ENCODE assay signal across 8 cellular contexts in genomic region chr15:101651753-101652097, GRCh38. TPM values are rescaled to one million over a fixed set of nuclear protein-coding genes. Genes with fewer than 3 reads are reported as not detected.
DNase-seq lines count a peak whose midpoint lies in the region; ATAC-seq, FAIRE-seq and TF ChIP-seq lines count a peak whose summit lies in the region.

No MANE protein-coding gene starts in this region.

- H3K27me3 ChIP-seq in Loucy (ENCODE audit: insufficient read depth, low read length, poor library complexity, severe bottlenecking) (no peaks in the 10 kb centered on the region), smooth muscle cell (ENCODE audit: low read depth) (no peaks in the 10 kb centered on the region)

- ATAC-seq in GM18498 (IDR thresholded peaks at IDR 0.05; ENCODE audit: unreplicated experiment): peak; percentile 52
- peak; percentile 34 for ATAC-seq in GM21825 (IDR thresholded peaks at IDR 0.05; ENCODE audit: unreplicated experiment)

- H3K9me2 ChIP-seq in Loucy (replicated peaks; ENCODE audit: low read depth, low read length): no peaks in the 10 kb centered on the region

- no peaks in the 10 kb centered on the region for H3K9me3 ChIP-seq in Loucy (ENCODE audit: insufficient read depth, low read depth, low read length)
- no peaks in the 10 kb centered on the region for H3K9me3 ChIP-seq in smooth muscle cell (replicated peaks; ENCODE audit: low read depth)

- DNase-seq in smooth muscle cell (lab: John Stamatoyannopoulos, UW; ENCODE audit: unreplicated experiment) (no peak), GM12892 (ENCODE audit: insufficient read length) (no peak)
- DNase-seq in effector CD8-positive, alpha-beta T cell (lab: John Stamatoyannopoulos, UW): no peak

- H2AFZ ChIP-seq in Loucy (ENCODE audit: low read length) (peak overlapping the region; percentile 83), smooth muscle cell (ENCODE audit: low read depth) (peak overlapping the region; percentile 6)

- H3K27ac ChIP-seq in adipose tissue (ENCODE audit: low read depth, low read length): peak overlapping the region; percentile 57
- peak overlapping the region; percentile 89 for H3K27ac ChIP-seq in smooth muscle cell (ENCODE audit: low read depth)

- peaks cover 27% of the 10 kb centered on the region for H3K4me1 ChIP-seq in Loucy (ENCODE audit: insufficient read depth, low read length, poor library complexity, severe bottlenecking)
- peaks cover 14% of the 10 kb centered on the region for H3K4me1 ChIP-seq in smooth muscle cell (ENCODE audit: low read depth)

- TF ChIP-seq CTCF in Loucy (conservative IDR thresholded peaks at IDR 0.05; ENCODE audit: low read length) (no peak), smooth muscle cell (IDR thresholded peaks at IDR 0.05; ENCODE audit: borderline replicate concordance, insufficient read depth, poor library complexity, severe bottlenecking) (no peak)

- H3K4me2 ChIP-seq in Loucy (ENCODE audit: low read depth, low read length, poor library complexity, severe bottlenecking) (peak overlapping the region; percentile 97), smooth muscle cell (peak overlapping the region; percentile 93)

- TF ChIP-seq POLR2A in GM12892 (IDR thresholded peaks at IDR 0.05; ENCODE audit: low read depth, low read length): no peak

- FAIRE-seq in GM12892 (lab: Jason Lieb, UNC): no peak

- H3K4me3 ChIP-seq in Loucy (ENCODE audit: low read length, poor library complexity, severe bottlenecking) (peak overlapping the region; percentile 98), iPS-11a (ENCODE audit: low read depth, low read length) (peak overlapping the region; percentile 84), smooth muscle cell (peak overlapping the region; percentile 79)

- H3F3A ChIP-seq in Loucy (ENCODE audit: low read depth): peaks cover 13% of the 10 kb centered on the region; the same call in 1 of the 2 replicates
- peaks cover 12% of the 10 kb centered on the region for H3F3A ChIP-seq in smooth muscle cell (ENCODE audit: low read depth)

- peaks cover 60% of the 10 kb centered on the region for H3K79me2 ChIP-seq in Loucy (ENCODE audit: insufficient read depth, low read length)
- H3K79me2 ChIP-seq in smooth muscle cell (ENCODE audit: low read depth): peaks cover 42% of the 10 kb centered on the region

- 0 to 1% (median 0%) methylated on average over 28 of the region's 28 CpGs for WGBS in adipose tissue, 3 donors
- WGBS in smooth muscle cell (ENCODE audit: low lambda C conversion rate): under 1% methylated on average over 27 of the region's 28 CpGs

- peaks cover 30% of the 10 kb centered on the region for H4K20me1 ChIP-seq in Loucy (ENCODE audit: insufficient read depth, low read length, poor library complexity, severe bottlenecking)
- peaks cover 29% of the 10 kb centered on the region for H4K20me1 ChIP-seq in smooth muscle cell (ENCODE audit: low read depth)

- H3K36me3 ChIP-seq in Loucy (ENCODE audit: insufficient read depth, low read length): no peaks in the 10 kb centered on the region
- H3K36me3 ChIP-seq in smooth muscle cell (ENCODE audit: low read depth): peaks cover 5% of the 10 kb centered on the region

- H3K9ac ChIP-seq in Loucy (ENCODE audit: low read depth, low read length, poor library complexity, severe bottlenecking) (peak overlapping the region; percentile 96), smooth muscle cell (ENCODE audit: low read depth) (peak overlapping the region; percentile 86)

RNA-seq across cellular contexts. Expression of gene TM2D3, which starts 0.5 kb away (rescaled TPM):
- polyA plus RNA-seq in adipose tissue: 10 to 100 TPM; 20.0 to 38.2 (median 37.1) TPM
- total RNA-seq in smooth muscle cell: 56.9 and 60.3 TPM in 2 replicates
- 43.6 and 47.2 TPM in 2 replicates for polyA plus RNA-seq in smooth muscle cell
- 53.9 TPM for polyA plus RNA-seq in GM12892 (2012; ENCODE audit: missing spikeins)
